In genomic region chr15:78046796-78047341, GRCh38 we compare ENCODE assay signal across 12 cellular contexts. TPM values are rescaled to one million over a fixed set of nuclear protein-coding genes. Genes with fewer than 3 reads are reported as not detected.
DNase-seq lines count a peak whose midpoint lies in the region; TF ChIP-seq lines count a peak whose summit lies in the region.
"Had no signal": no experiment of that assay in that cellular context is flagged by ENCODE, and none has a peak within 500 bp of the region (broad histone marks: within the 10 kb centered on the region; RNA-seq: fewer than 3 reads in every experiment).

No MANE protein-coding gene starts in this region.

- peak; percentile 68 for DNase-seq in GM12865 (ENCODE audit: low read depth)
- peak; percentile 38 to 40 for DNase-seq in Kasumi-1 (lab: John Stamatoyannopoulos, UW)
- DNase-seq in osteocyte (ENCODE audit: extremely low spot score, unreplicated experiment), result no peak
- no peak for DNase-seq in hippocampal formation (lab: John Stamatoyannopoulos, UW)
- DNase-seq in iPS-NIHi11 (ENCODE audit: low spot score), result no peak
- no peak for DNase-seq in NCI-H510A treated with DMSO at 0.1 percent for 48 hours (lab: John Stamatoyannopoulos, UW)
- no peak for DNase-seq in stimulated activated CD4-positive, alpha-beta T cell treated with anti-CD3 and anti-CD28 coated beads, Interleukin-4, amount 100 ng/mL, for 1 hour
- DNase-seq: erythroblast, NCI-H2029, SHP77 treated with DMSO at 0.1 percent for 48 hours had no signal

- peak overlapping the region; percentile 30 for H3K27ac ChIP-seq in cingulate gyrus (ENCODE audit: low read depth, low read length)

- H3K4me1 Mint-ChIP-seq in osteocyte (ENCODE audit: unreplicated experiment), result peaks cover 51% of the 10 kb centered on the region

- H3K27me3 Mint-ChIP-seq in osteocyte (ENCODE audit: unreplicated experiment), result no peaks in the 10 kb centered on the region

- peak overlapping the region; percentile 50 for H3K27ac Mint-ChIP-seq in osteocyte (ENCODE audit: unreplicated experiment)

- no peak overlapping the region for H3K4me3 ChIP-seq in GM12865 (ENCODE audit: low read depth, low read length)
- H3K4me3 ChIP-seq: lung had no signal

- peaks cover 29% of the 10 kb centered on the region for H3K36me3 Mint-ChIP-seq in osteocyte (ENCODE audit: unreplicated experiment)

- H3K9me3 Mint-ChIP-seq in osteocyte (ENCODE audit: unreplicated experiment), result no peaks in the 10 kb centered on the region

- no peak overlapping the region for H3K4me3 Mint-ChIP-seq in osteocyte (ENCODE audit: unreplicated experiment)

- TF ChIP-seq CTCF in GM12865 (IDR thresholded peaks at IDR 0.05; ENCODE audit: insufficient read depth, low read depth, low read length, missing control alignments) (no peak), osteocyte (IDR thresholded peaks at IDR 0.05) (no peak)

RNA-seq across cellular contexts. Expression of gene TBC1D2B, which starts 30.6 kb away (rescaled TPM):
- 65.5 and 69.3 TPM in 2 replicates for total RNA-seq in osteocyte

RNA-seq across cellular contexts. Expression of gene SH2D7, which starts 45.5 kb away (rescaled TPM):
- not detected in 2 replicates for total RNA-seq in osteocyte

Comparison
In these comparisons a context has a peak if more than half of its experiments do, and no peak if none do; other contexts are left out.
1. DNase-seq: peak in GM12865 (single experiment) and Kasumi-1 (2 of 2); none in osteocyte (single experiment), hippocampal formation (0 of 2), iPS-NIHi11 (single experiment), NCI-H510A treated with DMSO at 0.1 percent for 48 hours (single experiment) and stimulated activated CD4-positive, alpha-beta T cell treated with anti-CD3 and anti-CD28 coated beads, Interleukin-4, amount 100 ng/mL, for 1 hour (single experiment).